Comparison of ENCODE assay signal across 1 cellular context in the genomic region with DNA sequence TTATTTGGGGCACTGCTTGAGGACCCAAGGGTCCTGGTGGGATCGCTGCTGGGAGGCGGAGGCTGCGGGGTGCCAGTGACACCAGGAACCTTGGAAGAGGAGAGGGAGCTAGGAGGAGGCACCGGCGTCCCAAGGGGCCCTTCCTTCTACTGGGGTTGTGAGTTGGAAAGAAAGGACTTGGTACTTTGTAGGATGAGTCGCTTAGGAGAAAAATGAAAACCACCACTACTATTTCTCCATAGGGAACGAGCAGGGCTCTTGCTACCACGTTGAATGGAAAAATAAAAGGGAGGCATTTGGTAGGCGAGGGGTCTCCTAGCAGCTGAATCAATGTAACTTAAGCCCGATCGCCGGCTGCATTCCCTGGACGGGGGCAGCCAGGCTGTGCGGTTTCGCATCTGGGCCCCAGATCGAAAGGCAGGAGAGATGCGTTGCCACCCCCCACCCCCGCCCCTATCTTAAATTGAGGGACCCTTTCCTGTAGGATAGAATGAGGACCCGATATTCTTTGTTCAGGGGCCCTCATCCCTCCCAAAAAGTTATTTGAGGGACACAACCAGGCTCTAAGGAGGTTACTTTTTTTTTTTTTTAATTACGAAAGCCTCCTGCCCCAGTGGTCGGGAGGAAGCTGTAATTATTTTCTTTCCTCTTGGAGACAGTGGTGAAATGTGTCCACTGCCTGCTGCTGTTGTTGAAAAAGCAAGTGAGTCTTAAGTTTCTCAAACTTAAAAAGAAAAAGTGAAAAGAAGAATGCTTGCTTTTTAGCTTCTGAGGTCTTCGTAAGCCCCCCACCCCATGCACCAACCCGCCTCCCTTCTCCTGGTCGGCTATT.
TF ChIP-seq lines count a peak whose summit lies in the region.

No MANE protein-coding gene starts in this region.

TF ChIP-seq in IMR-90, 13 proteins besides CTCF, POLR2A, EP300 and RAD21 (continued from another document):
- TF ChIP-seq, protein P1, sequence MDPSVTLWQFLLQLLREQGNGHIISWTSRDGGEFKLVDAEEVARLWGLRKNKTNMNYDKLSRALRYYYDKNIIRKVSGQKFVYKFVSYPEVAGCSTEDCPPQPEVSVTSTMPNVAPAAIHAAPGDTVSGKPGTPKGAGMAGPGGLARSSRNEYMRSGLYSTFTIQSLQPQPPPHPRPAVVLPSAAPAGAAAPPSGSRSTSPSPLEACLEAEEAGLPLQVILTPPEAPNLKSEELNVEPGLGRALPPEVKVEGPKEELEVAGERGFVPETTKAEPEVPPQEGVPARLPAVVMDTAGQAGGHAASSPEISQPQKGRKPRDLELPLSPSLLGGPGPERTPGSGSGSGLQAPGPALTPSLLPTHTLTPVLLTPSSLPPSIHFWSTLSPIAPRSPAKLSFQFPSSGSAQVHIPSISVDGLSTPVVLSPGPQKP (IDR thresholded peaks at IDR 0.05; ENCODE audit: borderline replicate concordance, low read depth, low read length), result no peak
- TF ChIP-seq BHLHE40 (IDR thresholded peaks at IDR 0.05; ENCODE audit: low read depth, low read length) (no peak), FOS (IDR thresholded peaks at IDR 0.05; ENCODE audit: low read depth, low read length) (no peak), MXI1 (IDR thresholded peaks at IDR 0.05; ENCODE audit: borderline replicate concordance, low read depth, low read length) (no peak), RCOR1 (IDR thresholded peaks at IDR 0.05; ENCODE audit: insufficient replicate concordance, low read length) (no peak), RFX5 (IDR thresholded peaks at IDR 0.05; ENCODE audit: low read depth, low read length) (no peak), NFE2L2 (IDR thresholded peaks at IDR 0.05; ENCODE audit: low read depth, low read length) (no peak), CEBPB (IDR thresholded peaks at IDR 0.05; ENCODE audit: low read depth, low read length) (no peak), MAZ (IDR thresholded peaks at IDR 0.05; ENCODE audit: borderline replicate concordance, low read depth, low read length) (no peak)
- TF ChIP-seq, protein P2, sequence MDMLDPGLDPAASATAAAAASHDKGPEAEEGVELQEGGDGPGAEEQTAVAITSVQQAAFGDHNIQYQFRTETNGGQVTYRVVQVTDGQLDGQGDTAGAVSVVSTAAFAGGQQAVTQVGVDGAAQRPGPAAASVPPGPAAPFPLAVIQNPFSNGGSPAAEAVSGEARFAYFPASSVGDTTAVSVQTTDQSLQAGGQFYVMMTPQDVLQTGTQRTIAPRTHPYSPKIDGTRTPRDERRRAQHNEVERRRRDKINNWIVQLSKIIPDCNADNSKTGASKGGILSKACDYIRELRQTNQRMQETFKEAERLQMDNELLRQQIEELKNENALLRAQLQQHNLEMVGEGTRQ (IDR thresholded peaks at IDR 0.05; ENCODE audit: low read depth, low read length), result no peak
